ENCODE assay signal across 8 cellular contexts in genomic region chr13:52652980-52653303, GRCh38. TPM values are rescaled to one million over a fixed set of nuclear protein-coding genes. Genes with fewer than 3 reads are reported as not detected.
DNase-seq lines count a peak whose midpoint lies in the region; ATAC-seq, FAIRE-seq and TF ChIP-seq lines count a peak whose summit lies in the region.

No MANE protein-coding gene starts in this region.

- ATAC-seq in GM21737 (IDR thresholded peaks at IDR 0.05; ENCODE audit: unreplicated experiment) (peak; percentile 30), naive B cell (ENCODE audit: low read depth in 2 of 2) (peak; percentile 21 to 24)
- peak; percentile 20 for ATAC-seq in effector memory CD8-positive, alpha-beta T cell (replicated peaks)

- H3K4me1 Mint-ChIP-seq in effector memory CD8-positive, alpha-beta T cell (ENCODE audit: low read depth in 2 of 2), result peaks cover 7 to 11% of the 10 kb centered on the region in 2 donors
- H3K4me1 Mint-ChIP-seq in naive B cell, result peaks cover 0 to 8% (median 7%) of the 10 kb centered on the region in 3 donors

- TF ChIP-seq RAD21 in Ishikawa (IDR thresholded peaks at IDR 0.05; ENCODE audit: low read depth), result no peak

- H3K27me3 Mint-ChIP-seq in effector memory CD8-positive, alpha-beta T cell, result no peaks in the 10 kb centered on the region
- no peaks in the 10 kb centered on the region for H3K27me3 Mint-ChIP-seq in naive B cell

- H3K4me3 ChIP-seq in GM12875 (ENCODE audit: low read depth, low read length), result peak overlapping the region; percentile 92

- no peak overlapping the region for H3K4me3 Mint-ChIP-seq in effector memory CD8-positive, alpha-beta T cell
- H3K4me3 Mint-ChIP-seq in naive B cell, result no peak overlapping the region

- H3K27ac Mint-ChIP-seq in effector memory CD8-positive, alpha-beta T cell, result no peak overlapping the region
- no peak overlapping the region for H3K27ac Mint-ChIP-seq in naive B cell

- DNase-seq in effector memory CD8-positive, alpha-beta T cell, result no peak
- DNase-seq in naive B cell (no peak), KBM-7 (no peak), HTR-8/SVneo (ENCODE audit: insufficient read length, low spot score) (no peak), A172 (ENCODE audit: low spot score) (no peak)

- no peaks in the 10 kb centered on the region for H3K9me3 Mint-ChIP-seq in effector memory CD8-positive, alpha-beta T cell
- H3K9me3 Mint-ChIP-seq in naive B cell, result no peaks in the 10 kb centered on the region

- TF ChIP-seq CTCF in GM12875 (IDR thresholded peaks at IDR 0.05; ENCODE audit: borderline replicate concordance, insufficient read depth, low read depth, low read length), result no peak

- 0 out of 2 replicates have a peak, but pooled peaks have one; percentile 3 for TF ChIP-seq EP300 in Ishikawa (IDR thresholded peaks at IDR 0.05; ENCODE audit: borderline replicate concordance)

- FAIRE-seq in HTR-8/SVneo (lab: Jason Lieb, UNC), result no peak

- in situ Hi-C loops in KBM-7 (cut with MboI; ENCODE audit: low pct_unique_long_range_greater_than_20kb, low sequenced_read_pairs), result no loop called here

- H3K36me3 Mint-ChIP-seq in effector memory CD8-positive, alpha-beta T cell (ENCODE audit: insufficient read depth), result peaks cover 4% of the 10 kb centered on the region
- H3K36me3 Mint-ChIP-seq in naive B cell, result peaks cover 0 to 5% of the 10 kb centered on the region in 2 donors

TF ChIP-seq in Ishikawa, 13 proteins besides CTCF, POLR2A, EP300 and RAD21:
- TF ChIP-seq TCF12 (IDR thresholded peaks at IDR 0.05; ENCODE audit: low read depth), result no peak
- TF ChIP-seq REST (IDR thresholded peaks at IDR 0.05; ENCODE audit: low read depth), result no peak
- no peak for TF ChIP-seq TEAD4 (IDR thresholded peaks at IDR 0.05)
- no peak for TF ChIP-seq MAX (IDR thresholded peaks at IDR 0.05)
- no peak for TF ChIP-seq CREB1 (IDR thresholded peaks at IDR 0.05; ENCODE audit: low read depth)

RNA-seq across cellular contexts. Expression of gene SUGT1, which starts 0.3 kb away (rescaled TPM):
- 10 to 100 TPM; 39.0 to 51.3 (median 46.0) TPM for polyA plus RNA-seq in naive B cell (ENCODE audit: low read depth in 6 of 6)
- 59.5 and 76.1 TPM in 2 replicates for total RNA-seq in A172 (2014; rRNA removed; shearing (Covaris generic))

RNA-seq across cellular contexts. Expression of gene HNRNPA1L2, which starts 10.7 kb away (rescaled TPM):
- 10 to 100 TPM in 1 of 6 donors, 1 to 10 TPM in 5; 1.8 to 11.8 (median 7.7) TPM for polyA plus RNA-seq in naive B cell (ENCODE audit: low read depth in 6 of 6)
- total RNA-seq in A172 (2014; rRNA removed; shearing (Covaris generic)), result 1.4 and 4.8 TPM in 2 replicates
